ENCODE assay signal across 12 cellular contexts in genomic region chr2:199740111-199740428, GRCh38.
A peak's percentile ranks its signal among the peaks of the same experiment; 100 is the strongest.
DNase-seq lines count a peak whose midpoint lies in the region; ATAC-seq and TF ChIP-seq lines count a peak whose summit lies in the region.
"Had no signal": no experiment of that assay in that cellular context is flagged by ENCODE, and none has a peak within 500 bp of the region (broad histone marks: within the 10 kb centered on the region; RNA-seq: fewer than 3 reads in every experiment).

No MANE protein-coding gene starts in this region.

- no peaks in the 10 kb centered on the region for H3K79me2 ChIP-seq in ACC112 (ENCODE audit: control insufficient read depth, insufficient read depth, low read length, unreplicated experiment)

- peaks cover 15% of the 10 kb centered on the region for H3K4me1 ChIP-seq in ACC112 (ENCODE audit: control insufficient read depth, insufficient read depth, low read length, unreplicated experiment)
- peaks cover 5% of the 10 kb centered on the region for H3K4me1 ChIP-seq in RWPE2 (ENCODE audit: insufficient read depth, poor library complexity, severe bottlenecking)
- peaks cover 0 to 10% (median 4%) of the 10 kb centered on the region in 4 donors for H3K4me1 ChIP-seq in tibial nerve

- no peaks in the 10 kb centered on the region for H3K36me3 Mint-ChIP-seq in nephron progenitor cell (ENCODE audit: low read depth)
- H3K36me3 Mint-ChIP-seq: activated naive CD4-positive, alpha-beta T cell treated with anti-CD3 and anti-CD28 coated beads, Interleukin-2, amount 10 ng/mL, durations not matched to agents 7 days and 5 days; naive thymus-derived CD4-positive, alpha-beta T cell had no signal

- TF ChIP-seq CTCF in RWPE2 (IDR thresholded peaks at IDR 0.05; ENCODE audit: poor library complexity, severe bottlenecking) (peak; percentile 57), nephron progenitor cell (IDR thresholded peaks at IDR 0.05) (peak; percentile 11), GM10248 (IDR thresholded peaks at IDR 0.05; ENCODE audit: control extremely low read depth, extremely low read depth, low read depth, missing control alignments) (no peak), tibial nerve (IDR thresholded peaks at IDR 0.05) (no peak)

- no peak overlapping the region for H2AFZ ChIP-seq in ACC112 (ENCODE audit: low read length, unreplicated experiment)

- H3K9me3 ChIP-seq in RWPE2 (ENCODE audit: severe bottlenecking): no peaks in the 10 kb centered on the region
- H3K9me3 ChIP-seq in tibial nerve: no peaks in the 10 kb centered on the region
- H3K9me3 ChIP-seq: right atrium auricular region, upper lobe of right lung had no signal

- no peak overlapping the region for H3K27ac Mint-ChIP-seq in nephron progenitor cell
- H3K27ac Mint-ChIP-seq: activated naive CD4-positive, alpha-beta T cell treated with anti-CD3 and anti-CD28 coated beads, Interleukin-2, amount 10 ng/mL, durations not matched to agents 7 days and 5 days; naive thymus-derived CD4-positive, alpha-beta T cell had no signal

- H3K27me3 ChIP-seq in ACC112 (ENCODE audit: insufficient read depth, low read length) (peaks cover 15% of the 10 kb centered on the region), RWPE2 (ENCODE audit: insufficient read depth, poor library complexity, severe bottlenecking) (peaks cover 9% of the 10 kb centered on the region), tibial nerve (no peaks in the 10 kb centered on the region)
- H3K27me3 ChIP-seq: right atrium auricular region, upper lobe of right lung had no signal

- peaks cover 3% of the 10 kb centered on the region for H3K27me3 Mint-ChIP-seq in nephron progenitor cell (ENCODE audit: low read depth, poor library complexity)

- H3K9me3 Mint-ChIP-seq in nephron progenitor cell: no peaks in the 10 kb centered on the region
- H3K9me3 Mint-ChIP-seq: activated naive CD4-positive, alpha-beta T cell treated with anti-CD3 and anti-CD28 coated beads, Interleukin-2, amount 10 ng/mL, durations not matched to agents 7 days and 5 days; naive thymus-derived CD4-positive, alpha-beta T cell had no signal

- H3K4me1 Mint-ChIP-seq in nephron progenitor cell: peaks cover 25% of the 10 kb centered on the region

- CTCF ChIA-PET in GM10248 (lab: Yijun Ruan, JAX): interaction anchor here (0.6 to 4.2 kb wide), 43 partner anchors 9 to 1460 kb away, joined by 3 to 47 read pairs (median 4); no protein-coding TSS in a partner anchor

- no peak for TF ChIP-seq EP300 in tibial nerve (IDR thresholded peaks at IDR 0.05)

- H3K36me3 ChIP-seq in ACC112 (ENCODE audit: insufficient read depth, low read length) (no peaks in the 10 kb centered on the region), RWPE2 (ENCODE audit: low read depth) (no peaks in the 10 kb centered on the region), tibial nerve (no peaks in the 10 kb centered on the region)
- H3K36me3 ChIP-seq: right atrium auricular region, upper lobe of right lung had no signal

- H3K27ac ChIP-seq in ACC112 (ENCODE audit: low read depth, low read length) (no peak overlapping the region), RWPE2 (ENCODE audit: poor library complexity, severe bottlenecking) (no peak overlapping the region), tibial nerve (no peak overlapping the region)
- H3K27ac ChIP-seq: right atrium auricular region, upper lobe of right lung had no signal

- ATAC-seq in GM21390 (IDR thresholded peaks at IDR 0.05; ENCODE audit: unreplicated experiment): peak; percentile 16
- ATAC-seq in RWPE2 (ENCODE audit: low read depth): no peak

- TF ChIP-seq POLR2A in tibial nerve (IDR thresholded peaks at IDR 0.05): no peak

- WGBS in tibial nerve, 2 donors: 23 to 29% methylated on average over 5 of the region's 5 CpGs

- no peak for DNase-seq in RWPE2 (ENCODE audit: low spot score)
- no peak for DNase-seq in nephron progenitor cell
- DNase-seq in Kasumi-1 (lab: John Stamatoyannopoulos, UW): no peak
- DNase-seq in GM10248 (ENCODE audit: extremely low spot score): no peak
- DNase-seq in ureter (ENCODE audit: low spot score): no peak
- no peak for DNase-seq in tibial nerve (ENCODE audit: low spot score in 2 of 2)

- 0 out of 2 replicates have a peak overlapping the region, but pooled peaks have one; percentile 40 for H3K4me3 ChIP-seq in ACC112 (ENCODE audit: low read depth, low read length)
- no peak overlapping the region for H3K4me3 ChIP-seq in RWPE2 (ENCODE audit: severe bottlenecking)
- no peak overlapping the region for H3K4me3 ChIP-seq in tibial nerve
- H3K4me3 ChIP-seq: right atrium auricular region, upper lobe of right lung had no signal

- H3K4me3 Mint-ChIP-seq in nephron progenitor cell: no peak overlapping the region
- H3K4me3 Mint-ChIP-seq: activated naive CD4-positive, alpha-beta T cell treated with anti-CD3 and anti-CD28 coated beads, Interleukin-2, amount 10 ng/mL, durations not matched to agents 7 days and 5 days had no signal

- POLR2A ChIA-PET in GM10248 (lab: Yijun Ruan, JAX): no interaction called here

Comparison
In these comparisons a context has a peak if more than half of its experiments do, and no peak if none do; other contexts are left out.
1. CTCF ChIP-seq: peak in RWPE2 (single experiment) and nephron progenitor cell (single experiment); none in GM10248 (single experiment) and tibial nerve (0 of 5).